Comparison of ENCODE assay signal across 13 cellular contexts in the genomic region with DNA sequence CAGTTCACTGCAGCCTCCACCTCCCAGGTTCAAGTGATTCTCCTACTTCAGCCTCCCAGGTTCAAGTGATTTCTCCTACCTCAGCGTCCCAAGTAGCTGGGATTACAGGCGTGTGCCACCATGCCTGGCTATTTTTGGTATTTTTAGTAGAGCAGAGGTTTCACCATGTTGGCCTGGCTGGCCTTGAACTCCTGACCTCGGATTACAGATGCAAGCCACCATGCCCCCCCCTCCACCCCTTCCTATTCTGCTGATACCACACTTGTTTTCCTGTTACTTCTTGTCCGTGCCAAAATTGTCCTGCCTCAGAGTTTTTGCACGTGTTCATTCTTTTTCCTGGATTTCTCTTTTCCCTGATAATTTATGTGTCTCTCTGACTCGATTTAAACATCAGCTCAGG.
DNase-seq lines count a peak whose midpoint lies in the region; ATAC-seq and TF ChIP-seq lines count a peak whose summit lies in the region.
"Had no signal": no experiment of that assay in that cellular context is flagged by ENCODE, and none has a peak within 500 bp of the region (broad histone marks: within the 10 kb centered on the region; RNA-seq: fewer than 3 reads in every experiment).

No MANE protein-coding gene starts in this region.

- TF ChIP-seq POLR2A in spleen (IDR thresholded peaks at IDR 0.05), result no peak

- H3K36me3 Mint-ChIP-seq in central memory CD8-positive, alpha-beta T cell (ENCODE audit: insufficient read depth), result peaks cover 12% of the 10 kb centered on the region

- H3K4me3 Mint-ChIP-seq in central memory CD8-positive, alpha-beta T cell, result no peak overlapping the region
- H3K4me3 Mint-ChIP-seq: B cell; CD8-positive, alpha-beta T cell; H9 had no signal

- peaks cover 43% of the 10 kb centered on the region for H3K4me1 Mint-ChIP-seq in central memory CD8-positive, alpha-beta T cell

- H3K36me3 ChIP-seq in right atrium auricular region (no peaks in the 10 kb centered on the region), spleen (peaks cover 0 to 20% (median 0%) of the 10 kb centered on the region in 6 donors), colonic mucosa (no peaks in the 10 kb centered on the region)

- intact Hi-C loops in Right ventricle myocardium superior (cut with DNase I), result no loop called here
- intact Hi-C loops in spleen (cut with DNase I; ENCODE audit: low total_unique reads), result no loop called here
- intact Hi-C loops in colonic mucosa (cut with DNase I), result no loop called here

- H3K4me1 ChIP-seq in right atrium auricular region (peaks cover 0 to 7% of the 10 kb centered on the region in 2 donors), spleen (peaks cover 4 to 38% (median 13%) of the 10 kb centered on the region in 6 donors), colonic mucosa (no peaks in the 10 kb centered on the region)

- ATAC-seq in Right ventricle myocardium superior (ENCODE audit: poor library complexity), result no peak
- ATAC-seq in central memory CD8-positive, alpha-beta T cell (replicated peaks; ENCODE audit: extremely low read depth, poor library complexity, severe bottlenecking), result no peak
- peak; percentile 33 for ATAC-seq in left lobe of liver
- no peak for ATAC-seq in omental fat pad (ENCODE audit: low FRiP score)
- ATAC-seq: CD8-positive, alpha-beta T cell had no signal

- peak overlapping the region; percentile 22 for H3K27ac Mint-ChIP-seq in central memory CD8-positive, alpha-beta T cell (ENCODE audit: low read depth)
- H3K27ac Mint-ChIP-seq: B cell; CD8-positive, alpha-beta T cell; H9 had no signal

- no peaks in the 10 kb centered on the region for H3K9me3 Mint-ChIP-seq in central memory CD8-positive, alpha-beta T cell
- H3K9me3 Mint-ChIP-seq: CD8-positive, alpha-beta T cell had no signal

- H3K27me3 Mint-ChIP-seq in central memory CD8-positive, alpha-beta T cell, result no peaks in the 10 kb centered on the region
- H3K27me3 Mint-ChIP-seq: B cell had no signal

- H3K4me3 ChIP-seq in right atrium auricular region, result no peak overlapping the region
- no peak overlapping the region for H3K4me3 ChIP-seq in spleen
- no peak overlapping the region for H3K4me3 ChIP-seq in colonic mucosa
- H3K4me3 ChIP-seq: BLaER1 treated with 17β-estradiol and CSF1 and Interleukin-3, amounts not matched to agents 10 nM and 100 nM had no signal

- DNase-seq in Right ventricle myocardium superior (peak; percentile 33), right atrium auricular region (ENCODE audit: low spot score) (no peak), left lobe of liver (ENCODE audit: low spot score) (no peak), spleen (peak; percentile 62), omental fat pad (ENCODE audit: low spot score) (no peak), colonic mucosa (no peak)
- DNase-seq in central memory CD8-positive, alpha-beta T cell (ENCODE audit: low spot score in 2 of 2), result no peak
- DNase-seq: CD8-positive, alpha-beta T cell; H9; IMR-90 had no signal

- H3K27ac ChIP-seq in right atrium auricular region (no peak overlapping the region), spleen (peak overlapping the region in 2 of 8 donors; percentile 13 to 51), colonic mucosa (no peak overlapping the region)
- H3K27ac ChIP-seq: BLaER1 treated with 17β-estradiol and CSF1 and Interleukin-3, amounts not matched to agents 10 nM and 100 nM; HL-60 had no signal

- no peak overlapping the region for H3K9ac ChIP-seq in colonic mucosa (ENCODE audit: low read depth in 2 of 2, low read length in 2 of 2)
- H3K9ac ChIP-seq: BLaER1 treated with 17β-estradiol and CSF1 and Interleukin-3, amounts not matched to agents 10 nM and 100 nM had no signal

- 62 to 77% (median 75%) methylated on average over 6 of the region's 6 CpGs for WGBS in spleen, 5 donors

- no peak for TF ChIP-seq CTCF in right atrium auricular region (IDR thresholded peaks at IDR 0.05)
- no peak for TF ChIP-seq CTCF in spleen (IDR thresholded peaks at IDR 0.05 in 8 of 11, conservative IDR thresholded peaks at IDR 0.05 in 3 of 11)
- no peak for TF ChIP-seq CTCF in omental fat pad (IDR thresholded peaks at IDR 0.05)
- TF ChIP-seq CTCF in colonic mucosa (IDR thresholded peaks at IDR 0.05), result no peak

- H3K9me3 ChIP-seq in right atrium auricular region (peaks cover 0 to 11% of the 10 kb centered on the region in 2 donors), spleen (peaks cover 0 to 17% (median 4%) of the 10 kb centered on the region in 8 donors), colonic mucosa (no peaks in the 10 kb centered on the region)

- H3K27me3 ChIP-seq in right atrium auricular region (no peaks in the 10 kb centered on the region), spleen (replicated peaks in 1 of 7) (no peaks in the 10 kb centered on the region), colonic mucosa (no peaks in the 10 kb centered on the region)
- H3K27me3 ChIP-seq: BLaER1 treated with 17β-estradiol and CSF1 and Interleukin-3, amounts not matched to agents 10 nM and 100 nM had no signal

Comparison
In these comparisons a context has a peak if more than half of its experiments do, and no peak if none do; other contexts are left out.
1. DNase-seq: peak in Right ventricle myocardium superior (single experiment) and spleen (single experiment); none in right atrium auricular region (single experiment), central memory CD8-positive, alpha-beta T cell (0 of 2), left lobe of liver (single experiment), omental fat pad (single experiment) and colonic mucosa (single experiment).